In genomic region chr3:133489466-133490085, GRCh38 we compare ENCODE assay signal across 12 cellular contexts.
DNase-seq lines count a peak whose midpoint lies in the region; TF ChIP-seq lines count a peak whose summit lies in the region.
"Had no signal": no experiment of that assay in that cellular context is flagged by ENCODE, and none has a peak within 500 bp of the region (broad histone marks: within the 10 kb centered on the region; RNA-seq: fewer than 3 reads in every experiment).

No MANE protein-coding gene starts in this region.

- H3K27me3 ChIP-seq in ACC112 (ENCODE audit: insufficient read depth, low read length) (no peaks in the 10 kb centered on the region), PC-9 (ENCODE audit: insufficient read depth, low read depth) (no peaks in the 10 kb centered on the region), mesenchymal stem cell (ENCODE audit: control insufficient read depth in 1 of 2, insufficient read depth in 1 of 2, low read length in 2 of 2) (no peaks in the 10 kb centered on the region), WERI-Rb-1 (ENCODE audit: insufficient read depth, low read depth, severe bottlenecking) (no peaks in the 10 kb centered on the region)

- TF ChIP-seq CTCF in GM12864 (IDR thresholded peaks at IDR 0.05; ENCODE audit: low read depth, low read length, missing control alignments) (no peak), PC-9 (conservative IDR thresholded peaks at IDR 0.05) (no peak), fibroblast of mammary gland (conservative IDR thresholded peaks at IDR 0.05; ENCODE audit: control insufficient read depth, insufficient read depth, low read depth, low read length) (no peak), WERI-Rb-1 (IDR thresholded peaks at IDR 0.05; ENCODE audit: low read depth, low read length) (no peak)

- no peak overlapping the region for H2AK5ac ChIP-seq in mesenchymal stem cell (ENCODE audit: low read length, severe bottlenecking)

- H3K9ac ChIP-seq in mesenchymal stem cell (ENCODE audit: low read length) = no peak overlapping the region

- no peak for DNase-seq in GM12864 (ENCODE audit: low read depth)
- DNase-seq in PC-9 = no peak
- DNase-seq in fibroblast of mammary gland (ENCODE audit: low read depth) = peak; percentile 60
- DNase-seq in HCEC 1CT = no peak
- DNase-seq in superior temporal gyrus (ENCODE audit: extremely low spot score) = no peak
- no peak for DNase-seq in mesenchymal stem cell
- no peak for DNase-seq in WERI-Rb-1
- DNase-seq: activated CD4-positive, alpha-beta T cell treated with anti-CD3 and anti-CD28 coated beads for 48 hours; activated gamma-delta T cell treated with Interleukin-2 at 50 U/mL for 16 hours; stimulated activated CD4-positive, alpha-beta T cell treated with anti-CD3 and anti-CD28 coated beads, Interleukin-4, amount 100 ng/mL, for 24 hours had no signal

- H3F3A ChIP-seq in PC-9 (ENCODE audit: insufficient read depth, low read depth) = 0 out of 2 replicates have a peak, but pooled peaks cover 6% of the 10 kb centered on the region

- H4K91ac ChIP-seq in mesenchymal stem cell (ENCODE audit: low read length) = no peak overlapping the region

- H3K4me1 ChIP-seq in ACC112 (ENCODE audit: control insufficient read depth, insufficient read depth, low read length, unreplicated experiment) (peaks cover 13% of the 10 kb centered on the region), PC-9 (replicated peaks; ENCODE audit: insufficient read depth) (peaks cover 15% of the 10 kb centered on the region), mesenchymal stem cell (ENCODE audit: control insufficient read depth, insufficient read depth, low read depth, low read length) (peaks cover 12% of the 10 kb centered on the region)
- H3K4me1 ChIP-seq: prostate gland had no signal

- CTCF ChIA-PET in PC-9 (lab: Charles Lee) = interaction anchor here (0.6 to 2.0 kb wide), 6 partner anchors 9 to 85 kb away, joined by 3 to 10 read pairs (median 6); partner anchors contain the start of gene CDV3

- no peak overlapping the region for H3K14ac ChIP-seq in mesenchymal stem cell (ENCODE audit: low read length in 2 of 2)

- H3K4me3 ChIP-seq in ACC112 (ENCODE audit: low read depth, low read length) = no peak overlapping the region
- peak overlapping the region; percentile 60 for H3K4me3 ChIP-seq in GM12864 (ENCODE audit: low read depth, low read length)
- no peak overlapping the region for H3K4me3 ChIP-seq in PC-9
- no peak overlapping the region for H3K4me3 ChIP-seq in fibroblast of mammary gland (ENCODE audit: control insufficient read depth, low read depth, low read length)
- H3K4me3 ChIP-seq in mesenchymal stem cell (ENCODE audit: insufficient read depth in 1 of 2, low read depth in 1 of 2, low read length in 2 of 2) = no peak overlapping the region
- no peak overlapping the region for H3K4me3 ChIP-seq in WERI-Rb-1 (ENCODE audit: low read depth, low read length)
- H3K4me3 ChIP-seq: prostate gland had no signal

- no peaks in the 10 kb centered on the region for H3K79me2 ChIP-seq in ACC112 (ENCODE audit: control insufficient read depth, insufficient read depth, low read length, unreplicated experiment)
- no peaks in the 10 kb centered on the region for H3K79me2 ChIP-seq in PC-9 (ENCODE audit: low read depth)

- 86% methylated on average over 5 of the region's 5 CpGs for WGBS in mesenchymal stem cell

- H3K27ac ChIP-seq in ACC112 (ENCODE audit: low read depth, low read length) (0 out of 2 replicates have a peak overlapping the region, but pooled peaks have one; percentile 15), PC-9 (no peak overlapping the region), mesenchymal stem cell (ENCODE audit: low read length, poor library complexity, severe bottlenecking) (no peak overlapping the region), WERI-Rb-1 (no peak overlapping the region)
- H3K27ac ChIP-seq: prostate gland had no signal

- H3K9me2 ChIP-seq in PC-9 (ENCODE audit: insufficient read depth) = no peaks in the 10 kb centered on the region; the same call in 1 of the 2 replicates

- peak overlapping the region; percentile 13; the same call in 1 of the 2 replicates for H3K4me2 ChIP-seq in PC-9
- no peak overlapping the region for H3K4me2 ChIP-seq in mesenchymal stem cell (ENCODE audit: low read length, poor library complexity, severe bottlenecking)

- no peak overlapping the region for H3K23ac ChIP-seq in mesenchymal stem cell (ENCODE audit: low read length in 2 of 2)

- intact Hi-C loops in PC-9 (cut with micrococcal nuclease; ENCODE audit: unreplicated experiment) = loop anchor here (1.0 to 5.0 kb wide), 3 partner anchors 38 to 85 kb away; no protein-coding TSS in a partner anchor

- H4K20me1 ChIP-seq in PC-9 (ENCODE audit: insufficient read depth) = no peaks in the 10 kb centered on the region

- no peak overlapping the region for H2BK120ac ChIP-seq in mesenchymal stem cell (ENCODE audit: low read depth, low read length)

- H3K4ac ChIP-seq in mesenchymal stem cell (ENCODE audit: low read depth in 1 of 2, low read length in 2 of 2) = no peak overlapping the region

- no peak overlapping the region for H4K8ac ChIP-seq in mesenchymal stem cell (ENCODE audit: low read length)

- H2BK15ac ChIP-seq in mesenchymal stem cell (ENCODE audit: low read depth, poor library complexity, severe bottlenecking) = no peak overlapping the region

- H2AFZ ChIP-seq in ACC112 (ENCODE audit: low read length, unreplicated experiment) (peak overlapping the region; percentile 17), PC-9 (no peak overlapping the region), mesenchymal stem cell (ENCODE audit: low read depth, low read length) (no peak overlapping the region)

- POLR2A ChIA-PET in PC-9 (lab: Charles Lee; ENCODE audit: unreplicated experiment) = interaction anchor here (1.0 to 1.4 kb wide), 3 partner anchors 10 to 84 kb away, joined by 7 to 19 read pairs (median 14); partner anchors contain the start of gene CDV3

- no peak overlapping the region for H3K18ac ChIP-seq in mesenchymal stem cell (ENCODE audit: low read depth in 1 of 2, low read length in 2 of 2)

- H2BK12ac ChIP-seq in mesenchymal stem cell (ENCODE audit: low read length in 2 of 2) = no peak overlapping the region

- H3K9me3 ChIP-seq in PC-9 (ENCODE audit: insufficient read depth, low read depth) (peaks cover 2% of the 10 kb centered on the region; the same call in 1 of the 2 replicates), mesenchymal stem cell (ENCODE audit: control insufficient read depth, low read length) (no peaks in the 10 kb centered on the region), WERI-Rb-1 (ENCODE audit: severe bottlenecking) (peaks cover 13% of the 10 kb centered on the region)
- H3K9me3 ChIP-seq: prostate gland had no signal

- no peaks in the 10 kb centered on the region for H3K79me1 ChIP-seq in mesenchymal stem cell (replicated peaks; ENCODE audit: low read length, poor library complexity, severe bottlenecking)

- H3K36me3 ChIP-seq in ACC112 (ENCODE audit: insufficient read depth, low read length) (no peaks in the 10 kb centered on the region), PC-9 (ENCODE audit: low read depth) (no peaks in the 10 kb centered on the region), mesenchymal stem cell (ENCODE audit: control insufficient read depth in 1 of 2, insufficient read depth in 2 of 2, low read depth in 1 of 2, low read length in 2 of 2) (no peaks in the 10 kb centered on the region), WERI-Rb-1 (no peaks in the 10 kb centered on the region)
- H3K36me3 ChIP-seq: prostate gland had no signal

- H2BK5ac ChIP-seq in mesenchymal stem cell (ENCODE audit: low read depth, low read length, poor library complexity, severe bottlenecking) = no peak overlapping the region

- no TSS peak for BruUV-seq in PC-9 (replicated peaks; lab: Mats Ljungman, UMichigan)
